In the genomic region with DNA sequence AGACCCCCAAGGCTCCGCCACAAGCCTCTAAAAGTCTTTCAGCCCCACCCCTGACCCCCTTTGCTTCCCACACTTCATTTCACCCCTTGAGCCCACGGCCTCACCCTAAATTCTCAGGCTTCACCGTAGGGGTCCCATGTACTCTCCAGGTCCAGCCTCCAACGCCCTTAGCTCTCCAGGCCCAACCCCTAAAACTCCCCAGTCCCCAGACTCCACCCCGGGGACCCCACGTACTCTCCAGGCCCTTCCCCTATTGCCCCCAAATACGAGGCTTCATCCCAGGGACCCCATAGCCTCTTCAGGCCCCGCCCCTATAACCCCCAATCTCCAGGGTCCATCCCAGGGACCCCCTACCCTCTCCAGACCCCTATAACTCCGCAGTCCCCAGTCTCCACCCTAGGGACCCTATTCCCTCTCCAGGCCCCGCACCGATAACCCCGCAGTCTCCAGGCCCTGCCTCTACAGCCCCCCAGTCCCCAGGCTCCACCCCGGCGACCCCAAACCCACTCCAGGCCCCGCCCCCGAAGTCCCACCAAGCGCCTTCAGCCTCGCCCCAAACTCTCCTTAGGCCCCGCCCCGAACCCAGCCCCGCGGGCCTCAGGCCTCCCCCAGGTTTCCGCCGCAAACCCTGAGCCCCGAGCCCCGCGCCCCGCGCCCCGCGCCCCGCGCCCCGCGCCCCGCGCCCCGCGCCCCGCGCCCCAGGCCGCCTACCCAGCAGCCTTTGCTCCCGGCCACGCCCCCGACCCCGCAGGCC, we compare ENCODE assay signal across 7 cellular contexts. TPM values are rescaled to one million over a fixed set of nuclear protein-coding genes. Genes with fewer than 3 reads are reported as not detected.
DNase-seq lines count a peak whose midpoint lies in the region; ATAC-seq and TF ChIP-seq lines count a peak whose summit lies in the region.

No MANE protein-coding gene starts in this region.

- intact Hi-C loops in posterior cingulate gyrus (cut with DNase I): no loop called here

- TF ChIP-seq CTCF in VCaP (conservative IDR thresholded peaks at IDR 0.05): no peak
- no peak for TF ChIP-seq CTCF in foreskin keratinocyte (conservative IDR thresholded peaks at IDR 0.05)
- TF ChIP-seq CTCF in progenitor cell of endocrine pancreas (IDR thresholded peaks at IDR 0.05; ENCODE audit: unreplicated experiment): no peak

- H3K27ac Mint-ChIP-seq in progenitor cell of endocrine pancreas: peak overlapping the region; percentile 84

- H3K36me3 Mint-ChIP-seq in progenitor cell of endocrine pancreas (ENCODE audit: insufficient read depth): peaks cover 5% of the 10 kb centered on the region

- no peaks in the 10 kb centered on the region for H3K27me3 Mint-ChIP-seq in progenitor cell of endocrine pancreas

- H3K9me3 Mint-ChIP-seq in progenitor cell of endocrine pancreas (ENCODE audit: low read depth): no peaks in the 10 kb centered on the region

- H3K27ac ChIP-seq in VCaP (peak overlapping the region; percentile 94), foreskin keratinocyte (peak overlapping the region; percentile 91)

- no peak for DNase-seq in foreskin keratinocyte
- no peak for DNase-seq in progenitor cell of endocrine pancreas (ENCODE audit: low spot score, unreplicated experiment)
- DNase-seq in posterior cingulate gyrus: no peak

- peaks cover 3% of the 10 kb centered on the region for H3K4me1 Mint-ChIP-seq in progenitor cell of endocrine pancreas (ENCODE audit: low read depth)

- H3K27me3 ChIP-seq in foreskin keratinocyte: no peaks in the 10 kb centered on the region

- ATAC-seq in GM18870 (IDR thresholded peaks at IDR 0.05; ENCODE audit: unreplicated experiment) (peak; percentile 33), HG02870 (IDR thresholded peaks at IDR 0.05; ENCODE audit: unreplicated experiment) (peak; percentile 22), foreskin keratinocyte (peak; percentile 16), GM21619 (IDR thresholded peaks at IDR 0.05; ENCODE audit: unreplicated experiment) (no peak)

- peak overlapping the region; percentile 77 for H3K4me3 Mint-ChIP-seq in progenitor cell of endocrine pancreas (ENCODE audit: low read depth)

- no peaks in the 10 kb centered on the region for H3K4me1 ChIP-seq in foreskin keratinocyte

RNA-seq across cellular contexts. Expression of a gene that starts 0.6 kb away (rescaled TPM):
- 25.9 and 26.9 TPM in 2 replicates for total RNA-seq in foreskin keratinocyte
- 41.3 and 44.2 TPM in 2 replicates for polyA plus RNA-seq in foreskin keratinocyte
- 87.2 and 91.7 TPM in 2 replicates for total RNA-seq in progenitor cell of endocrine pancreas

RNA-seq across cellular contexts. Expression of a gene that starts 0.9 kb away (rescaled TPM):
- total RNA-seq in foreskin keratinocyte: not detected in 2 replicates
- polyA plus RNA-seq in foreskin keratinocyte: not detected in 2 replicates
- total RNA-seq in progenitor cell of endocrine pancreas: not detected in 2 replicates

RNA-seq across cellular contexts. Expression of a gene that starts 20.6 kb away (rescaled TPM):
- total RNA-seq in foreskin keratinocyte (48.8 and 55.4 TPM in 2 replicates), progenitor cell of endocrine pancreas (61.4 and 63.1 TPM in 2 replicates)
- polyA plus RNA-seq in foreskin keratinocyte: 63.7 and 68.1 TPM in 2 replicates

RNA-seq across cellular contexts. Expression of a gene that starts 24.7 kb away (rescaled TPM):
- total RNA-seq in foreskin keratinocyte (not detected in 2 replicates), progenitor cell of endocrine pancreas (5.8 and 6.1 TPM in 2 replicates)
- not detected in 2 replicates for polyA plus RNA-seq in foreskin keratinocyte

RNA-seq across cellular contexts. Expression of a gene that starts 33.0 kb away (rescaled TPM):
- total RNA-seq in foreskin keratinocyte: 1.6 and 1.7 TPM in 2 replicates
- 2.0 and 3.8 TPM in 2 replicates for polyA plus RNA-seq in foreskin keratinocyte
- total RNA-seq in progenitor cell of endocrine pancreas: 1.1 and 1.3 TPM in 2 replicates
